Comparison of ENCODE assay signal across 1 cellular context in the genomic region with DNA sequence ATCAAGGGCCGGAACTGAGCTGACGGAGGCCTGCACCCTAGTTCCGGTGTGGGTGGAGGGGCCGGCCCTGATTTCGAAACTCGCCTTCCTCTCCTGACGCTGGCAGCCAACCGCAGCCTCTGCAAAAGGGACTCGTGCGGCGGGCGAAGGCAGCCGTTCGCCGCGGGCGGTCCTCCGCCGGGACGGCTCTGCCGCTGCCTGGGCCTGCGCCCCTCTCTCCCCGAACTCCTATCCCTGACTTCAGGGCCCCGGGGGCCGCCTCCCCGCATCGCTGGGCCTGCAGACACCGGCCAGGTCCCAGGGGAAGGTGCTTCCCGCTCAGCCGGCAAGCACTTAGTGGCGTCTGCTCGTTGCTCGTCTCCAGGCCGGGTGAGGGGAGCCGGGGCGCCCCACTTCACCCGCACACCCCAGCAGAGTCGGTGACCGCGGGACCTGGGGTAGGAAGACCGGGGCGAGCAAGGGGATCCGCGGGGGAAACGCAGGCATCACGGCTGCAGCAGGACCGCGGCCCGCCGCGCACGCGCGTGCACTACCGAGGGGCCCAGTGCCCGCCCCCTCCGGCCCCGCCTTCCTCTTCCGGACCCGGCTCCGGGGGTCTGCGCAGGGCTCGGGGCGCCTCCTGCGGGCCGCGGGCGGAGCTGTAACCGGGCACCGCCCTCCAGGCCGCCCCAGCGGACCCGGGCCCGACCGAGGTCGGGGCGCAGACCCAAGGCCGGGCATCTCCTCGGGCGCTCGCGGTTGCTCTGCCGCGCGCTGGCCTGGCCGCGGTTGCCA.
TF ChIP-seq lines count a peak whose summit lies in the region.

No MANE protein-coding gene starts in this region.

TF ChIP-seq in IMR-90, 13 proteins besides CTCF, POLR2A, EP300 and RAD21:
- TF ChIP-seq NFE2L2 (IDR thresholded peaks at IDR 0.05; ENCODE audit: low read depth, low read length) (no peak), BHLHE40 (IDR thresholded peaks at IDR 0.05; ENCODE audit: low read depth, low read length) (peak; percentile 72; the same call in 1 of the 2 replicates), MAZ (IDR thresholded peaks at IDR 0.05; ENCODE audit: borderline replicate concordance, low read depth, low read length) (peak; percentile 61; the same call in 1 of the 2 replicates), RCOR1 (IDR thresholded peaks at IDR 0.05; ENCODE audit: insufficient replicate concordance, low read length) (no peak), MXI1 (IDR thresholded peaks at IDR 0.05; ENCODE audit: borderline replicate concordance, low read depth, low read length) (peak; percentile 60; the same call in 1 of the 2 replicates), SMC3 (IDR thresholded peaks at IDR 0.05; ENCODE audit: low read depth, low read length) (peak; percentile 40; the same call in 1 of the 2 replicates), CEBPB (IDR thresholded peaks at IDR 0.05; ENCODE audit: low read depth, low read length) (peak; percentile 97)
